In the genomic region with DNA sequence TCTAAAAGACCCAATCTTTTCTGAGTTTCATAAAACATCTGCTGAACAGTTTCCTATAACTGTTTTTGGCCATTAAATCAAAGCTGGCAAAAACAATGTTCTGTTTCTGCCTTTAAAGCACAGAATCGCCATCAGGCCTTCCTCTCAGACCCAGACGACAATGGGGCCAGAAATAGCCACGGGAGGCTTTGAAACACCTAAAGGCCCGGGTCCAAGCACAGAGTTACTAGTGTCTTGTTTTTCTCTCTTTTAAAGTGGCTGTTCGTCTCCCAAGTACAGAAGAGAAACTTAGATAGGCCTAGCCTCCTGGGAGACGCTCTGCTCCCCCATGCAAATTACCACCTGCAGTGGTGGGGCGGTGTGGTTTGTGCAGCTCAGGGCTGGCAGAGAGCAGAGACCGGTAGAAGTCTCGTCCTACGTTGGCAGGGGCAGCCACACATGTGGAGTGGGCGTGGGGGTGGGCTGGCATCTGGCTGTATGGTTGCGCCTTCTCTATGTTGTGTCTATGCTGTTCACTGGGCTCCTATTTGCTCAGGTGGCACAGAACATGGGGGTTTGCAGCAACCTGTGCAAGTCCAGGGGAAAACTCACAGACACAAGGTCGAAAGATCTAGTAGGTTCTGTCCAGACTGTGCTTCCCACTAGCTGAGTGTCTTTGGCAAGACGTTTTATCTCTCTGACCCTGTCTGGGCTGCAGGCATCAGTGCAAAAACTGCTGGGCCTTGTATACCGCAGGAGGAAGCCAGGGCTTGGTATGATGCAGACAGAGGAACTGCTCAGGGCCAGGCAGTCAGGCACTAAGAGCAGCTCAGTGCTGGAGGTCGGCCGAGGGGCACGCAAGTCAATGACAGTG, we compare ENCODE assay signal across 9 cellular contexts. TPM values are rescaled to one million over a fixed set of nuclear protein-coding genes. Genes with fewer than 3 reads are reported as not detected.
A peak's percentile ranks its signal among the peaks of the same experiment; 100 is the strongest.
DNase-seq lines count a peak whose midpoint lies in the region; ATAC-seq and TF ChIP-seq lines count a peak whose summit lies in the region.
"Had no signal": no experiment of that assay in that cellular context is flagged by ENCODE, and none has a peak within 500 bp of the region (broad histone marks: within the 10 kb centered on the region; RNA-seq: fewer than 3 reads in every experiment).

No MANE protein-coding gene starts in this region.

- H3K9me3 Mint-ChIP-seq in activated CD8-positive, alpha-beta memory T cell treated with anti-CD3 and anti-CD28 coated beads, Interleukin-2, amount 10 ng/mL, durations not matched to agents 7 days and 5 days (ENCODE audit: low read depth): no peaks in the 10 kb centered on the region

- H3K4me1 ChIP-seq in BLaER1 (peaks cover 87% of the 10 kb centered on the region), mesodermal cell (ENCODE audit: control insufficient read depth, insufficient read depth, low read length, poor library complexity, severe bottlenecking) (peaks cover 30% of the 10 kb centered on the region), foreskin keratinocyte (no peaks in the 10 kb centered on the region)

- peak overlapping the region; percentile 86 for H3K4me2 ChIP-seq in BLaER1

- H3K36me3 ChIP-seq in BLaER1 (no peaks in the 10 kb centered on the region), mesodermal cell (ENCODE audit: control insufficient read depth, insufficient read depth, low read length) (no peaks in the 10 kb centered on the region)
- H3K36me3 ChIP-seq: adrenal gland had no signal

- H3K36me3 Mint-ChIP-seq in activated CD8-positive, alpha-beta memory T cell treated with anti-CD3 and anti-CD28 coated beads, Interleukin-2, amount 10 ng/mL, durations not matched to agents 7 days and 5 days: no peaks in the 10 kb centered on the region

- WGBS in mesodermal cell (ENCODE audit: insufficient coverage in 2 of 2), 2 experiments: 84 to 86% methylated on average over 13 to 17 of the region's 18 CpGs

- H3K27me3 ChIP-seq in BLaER1 (no peaks in the 10 kb centered on the region), foreskin keratinocyte (peaks cover 29% of the 10 kb centered on the region)
- H3K27me3 ChIP-seq: adrenal gland had no signal

- DNase-seq in activated CD8-positive, alpha-beta memory T cell treated with anti-CD3 and anti-CD28 coated beads, Interleukin-2, amount 10 ng/mL, durations not matched to agents 7 days and 5 days: peak; percentile 74
- no peak for DNase-seq in RKO (ENCODE audit: low spot score)
- DNase-seq in foreskin keratinocyte: no peak
- DNase-seq in NCI-H774 (lab: John Stamatoyannopoulos, UW): no peak

- peak overlapping the region; percentile 45 for H3K4me3 Mint-ChIP-seq in activated CD8-positive, alpha-beta memory T cell treated with anti-CD3 and anti-CD28 coated beads, Interleukin-2, amount 10 ng/mL, durations not matched to agents 7 days and 5 days

- CTCF ChIA-PET in activated CD8-positive, alpha-beta memory T cell treated with anti-CD3 and anti-CD28 coated beads, Interleukin-2, amount 10 ng/mL, durations not matched to agents 7 days and 5 days (lab: Charles Lee): interaction anchor here (1.0 to 1.8 kb wide), 10 partner anchors 9 to 88 kb away, joined by 3 to 6 read pairs (median 3); no protein-coding TSS in a partner anchor

- H3K27me3 Mint-ChIP-seq in activated CD8-positive, alpha-beta memory T cell treated with anti-CD3 and anti-CD28 coated beads, Interleukin-2, amount 10 ng/mL, durations not matched to agents 7 days and 5 days: no peaks in the 10 kb centered on the region

- H3K4me1 Mint-ChIP-seq in activated CD8-positive, alpha-beta memory T cell treated with anti-CD3 and anti-CD28 coated beads, Interleukin-2, amount 10 ng/mL, durations not matched to agents 7 days and 5 days: peaks cover 22% of the 10 kb centered on the region

- H3K9me3 ChIP-seq in BLaER1: no peaks in the 10 kb centered on the region
- H3K9me3 ChIP-seq in mesodermal cell (ENCODE audit: control insufficient read depth, low read length): no peaks in the 10 kb centered on the region
- H3K9me3 ChIP-seq: adrenal gland had no signal

- H3K27ac ChIP-seq in BLaER1: peak overlapping the region; percentile 96
- peak overlapping the region; percentile 25 for H3K27ac ChIP-seq in mesodermal cell (ENCODE audit: low read depth, low read length, severe bottlenecking)
- no peak overlapping the region for H3K27ac ChIP-seq in foreskin keratinocyte

- no peaks in the 10 kb centered on the region for H4K20me1 ChIP-seq in BLaER1

- TF ChIP-seq CTCF in foreskin keratinocyte (conservative IDR thresholded peaks at IDR 0.05): no peak

- H3K4me3 ChIP-seq in BLaER1 (peak overlapping the region; percentile 43), mesodermal cell (ENCODE audit: extremely low read depth, insufficient read depth, low read length, poor library complexity, severe bottlenecking) (no peak overlapping the region)
- H3K4me3 ChIP-seq: adrenal gland had no signal

- ATAC-seq in GM19372 (IDR thresholded peaks at IDR 0.05; ENCODE audit: low read depth, unreplicated experiment) (peak; percentile 90), HG03439 (IDR thresholded peaks at IDR 0.05; ENCODE audit: unreplicated experiment) (peak; percentile 99), foreskin keratinocyte (no peak)
- peak; percentile 96 for ATAC-seq in activated CD8-positive, alpha-beta memory T cell treated with anti-CD3 and anti-CD28 coated beads, Interleukin-2, amount 10 ng/mL, durations not matched to agents 7 days and 5 days

- H3K27ac Mint-ChIP-seq in activated CD8-positive, alpha-beta memory T cell treated with anti-CD3 and anti-CD28 coated beads, Interleukin-2, amount 10 ng/mL, durations not matched to agents 7 days and 5 days: peak overlapping the region; percentile 80

- H3K9ac ChIP-seq in BLaER1: peak overlapping the region; percentile 82

RNA-seq across cellular contexts. Expression of a gene that starts 23.6 kb away (rescaled TPM):
- 100 to 1,000 TPM; 408 to 671 TPM for total RNA-seq in activated CD8-positive, alpha-beta memory T cell treated with anti-CD3 and anti-CD28 coated beads, Interleukin-2, amount 10 ng/mL, durations not matched to agents 7 days and 5 days
- 90.5 TPM for polyA plus RNA-seq in mesodermal cell (2013, experiment 1 of 2)
- 75.7 TPM for polyA plus RNA-seq in mesodermal cell (2013, experiment 2 of 2)
- total RNA-seq in foreskin keratinocyte: 125 and 134 TPM in 2 replicates
- polyA plus RNA-seq in foreskin keratinocyte: 29.0 and 33.9 TPM in 2 replicates
